In the genomic region with DNA sequence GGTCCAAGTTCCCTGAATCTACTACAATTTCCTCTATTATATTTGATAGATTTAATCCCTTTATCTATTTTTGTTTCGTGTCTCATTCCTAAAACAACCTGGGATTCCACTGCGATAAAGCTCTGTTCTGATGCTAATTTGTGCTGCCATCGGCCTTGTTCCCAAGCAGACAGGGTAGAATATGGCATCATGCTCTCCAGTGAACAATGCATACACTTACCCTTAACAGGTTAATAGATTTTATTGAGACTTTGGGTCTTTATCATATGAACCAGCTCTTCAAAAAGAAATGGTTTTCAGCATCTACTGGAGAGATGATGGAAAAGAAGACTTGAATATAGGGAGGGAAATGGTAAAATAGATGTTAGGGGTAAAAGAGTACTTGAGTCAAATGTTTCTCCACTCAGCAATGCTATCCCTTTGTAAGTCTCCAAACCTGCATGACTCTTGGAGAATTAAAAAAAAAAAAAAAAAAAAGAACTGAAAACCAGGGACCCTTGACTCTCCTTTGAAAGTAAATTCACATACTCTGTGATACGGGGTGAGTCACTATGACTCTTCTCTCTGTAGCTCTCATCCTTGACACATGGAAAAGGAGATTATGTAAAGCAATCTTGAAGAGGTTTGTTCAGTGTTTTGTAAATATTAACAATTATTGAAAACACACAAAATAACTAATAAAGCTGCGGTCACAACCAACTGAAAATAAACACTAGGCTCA, we compare ENCODE assay signal across 12 cellular contexts.
DNase-seq lines count a peak whose midpoint lies in the region; ATAC-seq and TF ChIP-seq lines count a peak whose summit lies in the region.
"Had no signal": no experiment of that assay in that cellular context is flagged by ENCODE, and none has a peak within 500 bp of the region (broad histone marks: within the 10 kb centered on the region; RNA-seq: fewer than 3 reads in every experiment).

No MANE protein-coding gene starts in this region.

- H3K4me3 Mint-ChIP-seq in activated CD4-positive, alpha-beta T cell treated with anti-CD3 and anti-CD28 coated beads for 36 hours = no peak overlapping the region
- H3K4me3 Mint-ChIP-seq in CD14-positive monocyte = no peak overlapping the region
- H3K4me3 Mint-ChIP-seq: type B pancreatic cell had no signal

- no peaks in the 10 kb centered on the region for H3K36me3 Mint-ChIP-seq in activated CD4-positive, alpha-beta T cell treated with anti-CD3 and anti-CD28 coated beads for 36 hours (ENCODE audit: low read depth)
- H3K36me3 Mint-ChIP-seq in CD14-positive monocyte = no peaks in the 10 kb centered on the region
- H3K36me3 Mint-ChIP-seq: type B pancreatic cell had no signal

- H3K27me3 Mint-ChIP-seq in activated CD4-positive, alpha-beta T cell treated with anti-CD3 and anti-CD28 coated beads for 36 hours = no peaks in the 10 kb centered on the region
- H3K27me3 Mint-ChIP-seq in CD14-positive monocyte (ENCODE audit: low read depth in 3 of 3) = no peaks in the 10 kb centered on the region
- H3K27me3 Mint-ChIP-seq: type B pancreatic cell had no signal

- POLR2A ChIA-PET in activated CD4-positive, alpha-beta T cell treated with anti-CD3 and anti-CD28 coated beads for 36 hours (lab: Charles Lee) = no interaction called here

- no peak overlapping the region for H3K27ac Mint-ChIP-seq in activated CD4-positive, alpha-beta T cell treated with anti-CD3 and anti-CD28 coated beads for 36 hours
- H3K27ac Mint-ChIP-seq in CD14-positive monocyte = no peak overlapping the region
- H3K27ac Mint-ChIP-seq: type B pancreatic cell had no signal

- H3K4me1 Mint-ChIP-seq in activated CD4-positive, alpha-beta T cell treated with anti-CD3 and anti-CD28 coated beads for 36 hours = peaks cover 17% of the 10 kb centered on the region
- H3K4me1 Mint-ChIP-seq in CD14-positive monocyte = peaks cover 14% of the 10 kb centered on the region

- TF ChIP-seq CTCF in epithelial cell of esophagus (IDR thresholded peaks at IDR 0.05; ENCODE audit: insufficient read depth, low read depth, low read length, missing control alignments) (no peak), CD14-positive monocyte (IDR thresholded peaks at IDR 0.05) (no peak)

- peak; percentile 57 for ATAC-seq in activated CD4-positive, alpha-beta T cell treated with anti-CD3 and anti-CD28 coated beads for 36 hours

- intact Hi-C loops in activated CD4-positive, alpha-beta T cell treated with anti-CD3 and anti-CD28 coated beads for 36 hours (cut with DNase I, micrococcal nuclease) = no loop called here
- intact Hi-C loops in CD14-positive monocyte (cut with micrococcal nuclease) = no loop called here

- H3K9me3 Mint-ChIP-seq in activated CD4-positive, alpha-beta T cell treated with anti-CD3 and anti-CD28 coated beads for 36 hours (ENCODE audit: low read depth) = no peaks in the 10 kb centered on the region
- H3K9me3 Mint-ChIP-seq in CD14-positive monocyte = no peaks in the 10 kb centered on the region
- H3K9me3 Mint-ChIP-seq: type B pancreatic cell had no signal

- DNase-seq in activated CD4-positive, alpha-beta T cell treated with anti-CD3 and anti-CD28 coated beads for 36 hours = no peak
- DNase-seq in activated CD4-positive, alpha-beta T cell treated with anti-CD3 and anti-CD28 coated beads, Interleukin-2, amount 50 U/mL, for 48 hours = no peak
- DNase-seq in NCI-H226 (peak; percentile 9), epithelial cell of esophagus (ENCODE audit: low read depth) (peak; percentile 55), stromal cell of bone marrow (ENCODE audit: low read depth) (peak; percentile 36), CD14-positive monocyte (ENCODE audit: low spot score) (no peak), NCI-H1048 (lab: John Stamatoyannopoulos, UW) (no peak), NCI-H510A (lab: John Stamatoyannopoulos, UW) (no peak)
- DNase-seq: lower lobe of right lung, NCI-H2107, posterior cingulate gyrus had no signal

- CTCF ChIA-PET in activated CD4-positive, alpha-beta T cell treated with anti-CD3 and anti-CD28 coated beads for 36 hours (lab: Charles Lee) = interaction anchor here (0.6 to 0.8 kb wide), 3 partner anchors 43 to 1319 kb away, joined by 3 read pairs; no protein-coding TSS in a partner anchor

- no peak overlapping the region for H3K4me3 ChIP-seq in epithelial cell of esophagus (ENCODE audit: low read length)
- H3K4me3 ChIP-seq: lower lobe of right lung had no signal

Comparison
In these comparisons a context has a peak if more than half of its experiments do, and no peak if none do; other contexts are left out.
1. DNase-seq: peak in NCI-H226 (single experiment), epithelial cell of esophagus (single experiment) and stromal cell of bone marrow (single experiment); none in activated CD4-positive, alpha-beta T cell treated with anti-CD3 and anti-CD28 coated beads for 36 hours (single experiment), activated CD4-positive, alpha-beta T cell treated with anti-CD3 and anti-CD28 coated beads, Interleukin-2, amount 50 U/mL, for 48 hours (0 of 2), CD14-positive monocyte (single experiment), NCI-H1048 (single experiment) and NCI-H510A (single experiment).